Comparison of ENCODE assay signal across 22 cellular contexts in the genomic region with DNA sequence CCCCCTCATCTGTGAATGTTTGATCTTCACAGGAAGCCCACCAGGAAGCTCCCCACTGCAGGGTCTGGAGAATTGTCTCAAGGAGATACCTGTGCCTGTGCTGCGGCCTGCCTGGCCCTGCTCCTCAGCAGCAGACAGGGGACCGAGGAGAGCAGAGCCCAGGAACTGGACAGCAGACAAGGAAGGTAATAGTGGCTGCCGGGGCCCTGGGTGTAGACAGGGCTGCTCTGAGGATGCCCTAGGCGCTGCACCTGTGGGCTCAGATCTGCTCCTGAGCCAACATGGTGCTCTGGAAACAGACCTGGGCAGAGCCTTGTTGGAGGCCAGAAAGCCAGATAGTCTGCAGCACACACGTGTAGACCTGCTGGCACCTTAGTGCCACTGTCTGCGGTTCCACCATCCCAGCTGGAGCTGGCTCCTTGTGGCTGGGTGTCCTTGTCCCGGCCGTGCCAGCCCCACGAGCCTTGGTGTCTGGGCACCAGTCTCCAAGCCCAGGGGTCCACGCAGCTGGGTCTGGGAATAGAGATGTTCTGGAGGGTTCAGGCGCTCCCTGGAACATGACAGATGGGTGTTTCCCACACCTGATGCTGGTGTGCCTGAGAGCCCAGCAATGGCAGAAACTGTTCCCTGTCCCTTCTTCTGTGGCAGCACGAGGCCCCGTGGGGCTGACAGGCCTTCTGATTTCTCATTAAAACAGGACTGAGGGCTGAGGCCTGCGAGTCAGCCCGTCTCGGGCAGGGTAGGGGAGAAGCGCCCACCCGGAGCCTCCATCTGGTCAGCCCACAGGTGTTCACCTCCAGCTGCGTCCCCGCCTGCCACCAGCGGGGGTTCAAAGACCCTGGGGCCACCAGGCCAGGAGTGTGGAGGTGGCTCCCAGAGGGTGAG.
"Had no signal": no experiment of that assay in that cellular context is flagged by ENCODE, and none has a peak within 500 bp of the region (broad histone marks: within the 10 kb centered on the region; RNA-seq: fewer than 3 reads in every experiment).

No MANE protein-coding gene starts in this region.

- FAIRE-seq: endometrium, small intestine had no signal

- H3K4me3 ChIP-seq: ascending aorta, lung, stomach, testis, upper lobe of left lung had no signal

- H3K4me1 Mint-ChIP-seq: activated B cell treated with CpG ODN at 0.5 μM for 24 hours; activated T-helper 17 cell treated with anti-CD3 and anti-CD28 coated beads, Interleukin-2, amount 50 U/mL, for 72 hours; mesothelial cell of epicardium had no signal

- H3K9me3 Mint-ChIP-seq: activated B cell treated with CpG ODN at 0.5 μM for 24 hours; activated CD8-positive, alpha-beta T cell treated with anti-CD3 and anti-CD28 coated beads for 36 hours; activated T-helper 17 cell treated with anti-CD3 and anti-CD28 coated beads, Interleukin-2, amount 50 U/mL, for 72 hours; mesothelial cell of epicardium; nephron had no signal

- H3K27me3 ChIP-seq: ascending aorta, stomach, testis, upper lobe of left lung had no signal

- H3K4me3 Mint-ChIP-seq: activated B cell treated with CpG ODN at 0.5 μM for 24 hours; activated CD8-positive, alpha-beta T cell treated with anti-CD3 and anti-CD28 coated beads for 36 hours; activated T-helper 17 cell treated with anti-CD3 and anti-CD28 coated beads, Interleukin-2, amount 50 U/mL, for 72 hours; mesothelial cell of epicardium; nephron had no signal

- DNase-seq: activated B cell treated with CpG ODN at 0.5 μM for 24 hours; activated CD4-positive, alpha-beta T cell treated with anti-CD3 and anti-CD28 coated beads for 4 hours; activated CD8-positive, alpha-beta T cell treated with anti-CD3 and anti-CD28 coated beads for 36 hours; activated naive CD4-positive, alpha-beta T cell treated with anti-CD3 and anti-CD28 coated beads, Interleukin-2, amount 50 U/mL, for 16 hours; activated T-cell treated with anti-CD3 and anti-CD28 coated beads, Interleukin-2, amount 50 U/mL, for 1 hour; erythroblast; foreskin melanocyte; kidney glomerular epithelial cell; small intestine; stimulated activated CD4-positive, alpha-beta T cell treated with anti-CD3 and anti-CD28 coated beads, Interleukin-4, amount 100 ng/mL, for 1 hour; stomach; T-helper 1 cell; T-helper 9 cell; testis had no signal

- ATAC-seq: activated CD8-positive, alpha-beta T cell treated with anti-CD3 and anti-CD28 coated beads for 36 hours; activated T-helper 17 cell treated with anti-CD3 and anti-CD28 coated beads, Interleukin-2, amount 50 U/mL, for 72 hours; right cardiac atrium had no signal

- H3K27ac ChIP-seq: ascending aorta, testis, upper lobe of left lung had no signal

- H3K4me1 ChIP-seq: ascending aorta, testis, upper lobe of left lung had no signal

- H3K27me3 Mint-ChIP-seq: activated B cell treated with CpG ODN at 0.5 μM for 24 hours; activated CD8-positive, alpha-beta T cell treated with anti-CD3 and anti-CD28 coated beads for 36 hours; activated T-helper 17 cell treated with anti-CD3 and anti-CD28 coated beads, Interleukin-2, amount 50 U/mL, for 72 hours had no signal

- H3K27ac Mint-ChIP-seq: activated B cell treated with CpG ODN at 0.5 μM for 24 hours; activated CD8-positive, alpha-beta T cell treated with anti-CD3 and anti-CD28 coated beads for 36 hours; activated T-helper 17 cell treated with anti-CD3 and anti-CD28 coated beads, Interleukin-2, amount 50 U/mL, for 72 hours; mesothelial cell of epicardium had no signal

- H3K9me3 ChIP-seq: ascending aorta, stomach, testis, upper lobe of left lung had no signal
